In the genomic region with DNA sequence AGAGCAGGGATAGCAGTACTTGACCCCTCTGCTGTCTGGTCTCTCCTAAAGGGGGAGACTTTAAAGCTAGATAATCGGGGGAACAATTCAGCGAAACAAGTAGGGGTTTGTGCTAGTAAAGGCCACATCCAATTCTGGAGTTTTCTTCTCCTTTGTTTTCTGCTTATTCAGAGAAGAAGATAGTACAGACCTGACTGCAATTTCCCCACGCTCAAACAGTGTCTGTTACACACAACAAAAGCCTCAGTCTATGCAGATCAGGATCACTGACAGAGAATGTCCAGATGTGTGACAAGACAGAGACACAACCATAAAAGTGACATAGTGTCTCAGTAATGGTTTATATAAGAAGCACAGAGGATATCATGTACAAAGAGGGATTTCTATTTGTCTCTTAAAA, we compare ENCODE assay signal across 16 cellular contexts.
A peak's percentile ranks its signal among the peaks of the same experiment; 100 is the strongest.
DNase-seq lines count a peak whose midpoint lies in the region; ATAC-seq, FAIRE-seq and TF ChIP-seq lines count a peak whose summit lies in the region.
"Had no signal": no experiment of that assay in that cellular context is flagged by ENCODE, and none has a peak within 500 bp of the region (broad histone marks: within the 10 kb centered on the region; RNA-seq: fewer than 3 reads in every experiment).

No MANE protein-coding gene starts in this region.

- H3K4me1 ChIP-seq in CD4-positive, CD25-positive, alpha-beta regulatory T cell (ENCODE audit: control insufficient read depth, insufficient read depth, low read length, poor library complexity, severe bottlenecking), result peaks cover 9% of the 10 kb centered on the region
- H3K4me1 ChIP-seq in astrocyte (ENCODE audit: insufficient read depth, low read length) (peaks cover 5% of the 10 kb centered on the region), mucosa of rectum (ENCODE audit: control insufficient read depth in 2 of 2, insufficient read depth in 2 of 2, low read length in 2 of 2) (peaks cover 0 to 4% of the 10 kb centered on the region in 2 donors)

- peak overlapping the region; percentile 30 to 76 (median 60) for H3K4me3 Mint-ChIP-seq in CD4-positive, CD25-positive, alpha-beta regulatory T cell
- H3K4me3 Mint-ChIP-seq in astrocyte (ENCODE audit: unreplicated experiment), result peak overlapping the region; percentile 58
- H3K4me3 Mint-ChIP-seq: stimulated activated naive CD8-positive, alpha-beta T cell treated with anti-CD3 and anti-CD28 coated beads, Interleukin-15, Interleukin-2, amounts not matched to agents 100 ng/mL and 50 ng/mL, for 24 hours had no signal

- H3K36me3 ChIP-seq in CD4-positive, CD25-positive, alpha-beta regulatory T cell (ENCODE audit: control insufficient read depth, insufficient read depth, low read length), result no peaks in the 10 kb centered on the region
- H3K36me3 ChIP-seq in astrocyte (ENCODE audit: insufficient read depth, low read length) (no peaks in the 10 kb centered on the region), mucosa of rectum (ENCODE audit: control insufficient read depth in 2 of 2, insufficient read depth in 2 of 2, low read length in 2 of 2) (no peaks in the 10 kb centered on the region)
- H3K36me3 ChIP-seq: BLaER1 treated with 17β-estradiol and CSF1 and Interleukin-3, amounts not matched to agents 10 nM and 100 nM had no signal

- H3K27ac ChIP-seq in CD4-positive, CD25-positive, alpha-beta regulatory T cell (ENCODE audit: insufficient read depth, low read length, poor library complexity, severe bottlenecking), result peak overlapping the region; percentile 47
- peak overlapping the region; percentile 4 for H3K27ac ChIP-seq in astrocyte (ENCODE audit: low read depth, low read length)
- peak overlapping the region; percentile 5 to 66 for H3K27ac ChIP-seq in mucosa of rectum (ENCODE audit: low read depth in 2 of 2, low read length in 2 of 2)
- H3K27ac ChIP-seq: BLaER1 treated with 17β-estradiol and CSF1 and Interleukin-3, amounts not matched to agents 10 nM and 100 nM had no signal

- ATAC-seq in CD4-positive, CD25-positive, alpha-beta regulatory T cell (ENCODE audit: low read depth in 2 of 2), result no peak
- ATAC-seq in HG02852 (IDR thresholded peaks at IDR 0.05; ENCODE audit: unreplicated experiment) (peak; percentile 5), HG03469 (IDR thresholded peaks at IDR 0.05; ENCODE audit: unreplicated experiment) (no peak)
- ATAC-seq: right cardiac atrium had no signal

- H3K9me3 ChIP-seq in CD4-positive, CD25-positive, alpha-beta regulatory T cell (ENCODE audit: control insufficient read depth in 2 of 2, low read length in 2 of 2), result no peaks in the 10 kb centered on the region
- H3K9me3 ChIP-seq in astrocyte (ENCODE audit: insufficient read depth, low read depth, low read length) (no peaks in the 10 kb centered on the region), mucosa of rectum (ENCODE audit: control insufficient read depth in 2 of 2, low read length in 2 of 2) (no peaks in the 10 kb centered on the region)

- no peaks in the 10 kb centered on the region for H3K36me3 Mint-ChIP-seq in CD4-positive, CD25-positive, alpha-beta regulatory T cell
- no peaks in the 10 kb centered on the region for H3K36me3 Mint-ChIP-seq in astrocyte (ENCODE audit: low read depth, unreplicated experiment)

- H3K9ac ChIP-seq in astrocyte (ENCODE audit: low read length) (peak overlapping the region; percentile 61), mucosa of rectum (ENCODE audit: low read depth in 1 of 2, low read length in 2 of 2) (peak overlapping the region; percentile 47 to 54)
- H3K9ac ChIP-seq: BLaER1 treated with 17β-estradiol and CSF1 and Interleukin-3, amounts not matched to agents 10 nM and 100 nM had no signal

- no peak for DNase-seq in CD4-positive, CD25-positive, alpha-beta regulatory T cell
- DNase-seq in astrocyte (ENCODE audit: low read depth) (no peak), SHP77 treated with DMSO at 0.1 percent for 48 hours (lab: John Stamatoyannopoulos, UW) (no peak), NCI-H2171 treated with DMSO at 0.1 percent for 48 hours (lab: John Stamatoyannopoulos, UW) (no peak), 8988T (no peak)
- DNase-seq: activated T-cell treated with anti-CD3 and anti-CD28 coated beads for 4 hours, dermis blood vessel endothelial cell, NCI-H1417, NCI-H510A treated with DMSO at 0.1 percent for 48 hours, right cardiac atrium had no signal

- H3K27me3 Mint-ChIP-seq in CD4-positive, CD25-positive, alpha-beta regulatory T cell, result peaks cover 5% of the 10 kb centered on the region
- H3K27me3 Mint-ChIP-seq in astrocyte (ENCODE audit: low read depth, unreplicated experiment), result no peaks in the 10 kb centered on the region

- peak; percentile 37 for FAIRE-seq in astrocyte (lab: Jason Lieb, UNC)
- FAIRE-seq: TTC549 had no signal

- H3K4me3 ChIP-seq in CD4-positive, CD25-positive, alpha-beta regulatory T cell (ENCODE audit: low read depth, low read length), result peak overlapping the region; percentile 66
- no peak overlapping the region for H3K4me3 ChIP-seq in astrocyte (ENCODE audit: insufficient read depth, low read depth, low read length)
- H3K4me3 ChIP-seq in mucosa of rectum (ENCODE audit: low read length in 2 of 2), result peak overlapping the region; percentile 55 to 65
- H3K4me3 ChIP-seq: BLaER1 treated with 17β-estradiol and CSF1 and Interleukin-3, amounts not matched to agents 10 nM and 100 nM had no signal

- peaks cover 0 to 3% (median 0%) of the 10 kb centered on the region in 7 donors for H3K9me3 Mint-ChIP-seq in CD4-positive, CD25-positive, alpha-beta regulatory T cell
- no peaks in the 10 kb centered on the region for H3K9me3 Mint-ChIP-seq in astrocyte (ENCODE audit: unreplicated experiment)

- H3K79me2 ChIP-seq in astrocyte (ENCODE audit: insufficient read depth, low read length), result no peaks in the 10 kb centered on the region

- H4K20me1 ChIP-seq in astrocyte (ENCODE audit: insufficient read depth, low read length), result no peaks in the 10 kb centered on the region
- H4K20me1 ChIP-seq: BLaER1 treated with 17β-estradiol and CSF1 and Interleukin-3, amounts not matched to agents 10 nM and 100 nM had no signal

- H3K4me2 ChIP-seq in astrocyte (ENCODE audit: low read length), result peak overlapping the region; percentile 80
- H3K4me2 ChIP-seq: BLaER1 treated with 17β-estradiol and CSF1 and Interleukin-3, amounts not matched to agents 10 nM and 100 nM had no signal

- H3K27me3 ChIP-seq in CD4-positive, CD25-positive, alpha-beta regulatory T cell (ENCODE audit: control insufficient read depth, insufficient read depth, low read length), result no peaks in the 10 kb centered on the region
- H3K27me3 ChIP-seq in astrocyte (ENCODE audit: insufficient read depth, low read length) (peaks cover 3% of the 10 kb centered on the region), mucosa of rectum (ENCODE audit: control insufficient read depth in 2 of 2, insufficient read depth in 2 of 2, low read length in 2 of 2) (no peaks in the 10 kb centered on the region)
- H3K27me3 ChIP-seq: BLaER1 treated with 17β-estradiol and CSF1 and Interleukin-3, amounts not matched to agents 10 nM and 100 nM had no signal

- no peak for TF ChIP-seq CTCF in astrocyte (IDR thresholded peaks at IDR 0.05; ENCODE audit: insufficient read depth, low read depth, low read length)

- H3K27ac Mint-ChIP-seq in CD4-positive, CD25-positive, alpha-beta regulatory T cell, result peak overlapping the region; percentile 74 to 87 (median 86)
- H3K27ac Mint-ChIP-seq in astrocyte (ENCODE audit: unreplicated experiment), result no peak overlapping the region
- H3K27ac Mint-ChIP-seq: stimulated activated naive CD8-positive, alpha-beta T cell treated with anti-CD3 and anti-CD28 coated beads, Interleukin-15, Interleukin-2, amounts not matched to agents 100 ng/mL and 50 ng/mL, for 24 hours had no signal

- H2AFZ ChIP-seq in astrocyte (ENCODE audit: low read depth, low read length), result peak overlapping the region; percentile 65

- peaks cover 0 to 15% (median 6%) of the 10 kb centered on the region in 4 donors for H3K4me1 Mint-ChIP-seq in CD4-positive, CD25-positive, alpha-beta regulatory T cell
- H3K4me1 Mint-ChIP-seq in astrocyte (ENCODE audit: low read depth, unreplicated experiment), result peaks cover 22% of the 10 kb centered on the region
